In genomic region chr3:182683335-182684257, GRCh38 we compare ENCODE assay signal across 8 cellular contexts.
DNase-seq lines count a peak whose midpoint lies in the region; ATAC-seq and TF ChIP-seq lines count a peak whose summit lies in the region.

No MANE protein-coding gene starts in this region.

- H3K27ac ChIP-seq in body of pancreas = no peak overlapping the region
- no peak overlapping the region for H3K27ac ChIP-seq in iPS-20b (ENCODE audit: low read length)

- peak; percentile 79 to 95 (median 91) for TF ChIP-seq CTCF in body of pancreas (IDR thresholded peaks at IDR 0.05)

- peak overlapping the region; percentile 96 for H3K4me2 ChIP-seq in skeletal muscle satellite cell (ENCODE audit: low read length)

- no peak for TF ChIP-seq POLR2A in body of pancreas (IDR thresholded peaks at IDR 0.05)

- 2% methylated on average over 8 of the region's 8 CpGs for WGBS in body of pancreas, 2 donors

- H3K9ac ChIP-seq in iPS-20b (ENCODE audit: low read depth, low read length) (no peak overlapping the region; the same call in 1 of the 2 replicates), skeletal muscle satellite cell (ENCODE audit: low read depth, low read length) (peak overlapping the region; percentile 67)

- DNase-seq in SIG-M5 treated with dmso at 0.1 percent for 504 hours (lab: John Stamatoyannopoulos, UW; ENCODE audit: unreplicated experiment) (peak; percentile 69), SIG-M5 (lab: John Stamatoyannopoulos, UW) (no peak), NCI-H146 treated with DMSO at 0.1 percent for 48 hours (lab: John Stamatoyannopoulos, UW; ENCODE audit: unreplicated experiment) (peak; percentile 87), T-helper 9 cell (peak; percentile 36), body of pancreas (peak; percentile 69 to 78 (median 72))

- H3K4me3 ChIP-seq in body of pancreas (no peak overlapping the region), iPS-20b (ENCODE audit: low read length) (peak overlapping the region; percentile 82; the same call in 1 of the 2 replicates), skeletal muscle satellite cell (ENCODE audit: low read length) (peak overlapping the region; percentile 72)

- H3K4me1 ChIP-seq in body of pancreas (peaks cover 17% of the 10 kb centered on the region), iPS-20b (ENCODE audit: insufficient read depth, low read length) (peaks cover 4% of the 10 kb centered on the region; the same call in 1 of the 2 replicates), skeletal muscle satellite cell (ENCODE audit: control insufficient read depth, insufficient read depth, low read length) (peaks cover 7% of the 10 kb centered on the region)

- peaks cover 0 to 14% of the 10 kb centered on the region in 2 donors for H3K27me3 ChIP-seq in body of pancreas
- H3K27me3 ChIP-seq in iPS-20b (ENCODE audit: insufficient read depth, low read length) = peaks cover 15% of the 10 kb centered on the region; the same call in 1 of the 2 replicates
- peaks cover 31% of the 10 kb centered on the region for H3K27me3 ChIP-seq in skeletal muscle satellite cell (ENCODE audit: control insufficient read depth, insufficient read depth, low read length)

- intact Hi-C loops in body of pancreas (cut with DNase I) = loop anchor here (5.0 kb wide), 1 partner anchor 976 kb away; no protein-coding TSS in a partner anchor

- peak; percentile 62 for ATAC-seq in HG02852 (IDR thresholded peaks at IDR 0.05; ENCODE audit: unreplicated experiment)
- peak; percentile 91 for ATAC-seq in body of pancreas

- H3K36me3 ChIP-seq in body of pancreas (replicated peaks in 1 of 2; ENCODE audit: insufficient read depth in 1 of 2, low read depth in 2 of 2) (no peaks in the 10 kb centered on the region), iPS-20b (ENCODE audit: insufficient read depth, low read depth, low read length) (no peaks in the 10 kb centered on the region), skeletal muscle satellite cell (ENCODE audit: insufficient read depth, low read length) (no peaks in the 10 kb centered on the region)

- H3K9me3 ChIP-seq in body of pancreas = no peaks in the 10 kb centered on the region
- no peaks in the 10 kb centered on the region for H3K9me3 ChIP-seq in iPS-20b (ENCODE audit: insufficient read depth, low read depth, low read length)
- H3K9me3 ChIP-seq in skeletal muscle satellite cell (replicated peaks; ENCODE audit: low read length) = no peaks in the 10 kb centered on the region

Comparison
In these comparisons a context has a peak if more than half of its experiments do, and no peak if none do; other contexts are left out.
1. H3K4me3 ChIP-seq: peak in iPS-20b (single experiment) and skeletal muscle satellite cell (single experiment); none in body of pancreas (0 of 2).